Comparison of ENCODE assay signal across 36 cellular contexts in the genomic region with DNA sequence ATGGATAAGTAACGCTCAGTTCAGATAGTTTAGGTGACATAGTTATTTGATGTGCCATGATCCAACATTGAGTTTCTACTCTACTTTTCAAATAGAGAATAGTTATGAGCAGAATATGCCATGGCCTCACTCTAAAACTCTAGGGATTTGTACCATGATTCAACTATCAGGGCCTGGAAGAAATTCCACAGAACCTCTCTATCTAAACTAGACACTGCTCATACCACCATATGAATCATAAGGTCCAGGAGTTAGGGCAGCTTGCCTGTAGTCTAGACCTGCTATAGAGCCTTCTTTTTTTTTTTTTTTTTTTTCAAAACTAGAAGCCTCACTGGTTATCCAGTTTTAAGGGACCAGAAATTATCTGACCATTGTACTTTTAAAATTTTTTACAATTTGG.
"Had no signal": no experiment of that assay in that cellular context is flagged by ENCODE, and none has a peak within 500 bp of the region (broad histone marks: within the 10 kb centered on the region; RNA-seq: fewer than 3 reads in every experiment).

No MANE protein-coding gene starts in this region.

- H3K27ac ChIP-seq: ascending aorta, body of pancreas, SJCRH30, SK-N-MC, WERI-Rb-1 had no signal

- H3K4me1 Mint-ChIP-seq: activated CD4-positive, alpha-beta memory T cell treated with anti-CD3 and anti-CD28 coated beads, Interleukin-2, amount 10 ng/mL, durations not matched to agents 7 days and 5 days; activated CD8-positive, alpha-beta memory T cell treated with anti-CD3 and anti-CD28 coated beads, Interleukin-2, amount 10 ng/mL, durations not matched to agents 7 days and 5 days; activated naive CD8-positive, alpha-beta T cell treated with anti-CD3 and anti-CD28 coated beads for 36 hours had no signal

- H3K27me3 ChIP-seq: ascending aorta, body of pancreas, SJCRH30 had no signal

- H3K36me3 Mint-ChIP-seq: activated CD8-positive, alpha-beta memory T cell treated with anti-CD3 and anti-CD28 coated beads, Interleukin-2, amount 10 ng/mL, durations not matched to agents 7 days and 5 days; activated naive CD8-positive, alpha-beta T cell treated with anti-CD3 and anti-CD28 coated beads for 36 hours had no signal

- H3K4me3 ChIP-seq: ascending aorta, body of pancreas, SJCRH30, SK-N-MC had no signal

- DNase-seq: activated CD4-positive, alpha-beta memory T cell treated with anti-CD3 and anti-CD28 coated beads, Interleukin-2, amount 10 ng/mL, durations not matched to agents 7 days and 5 days; activated CD4-positive, alpha-beta T cell treated with anti-CD3 and anti-CD28 coated beads for 1 hour; activated CD4-positive, alpha-beta T cell treated with anti-CD3 and anti-CD28 coated beads for 48 hours; activated CD4-positive, CD25-positive, alpha-beta regulatory T cell; activated CD8-positive, alpha-beta memory T cell treated with anti-CD3 and anti-CD28 coated beads for 24 hours; activated CD8-positive, alpha-beta memory T cell treated with anti-CD3 and anti-CD28 coated beads, Interleukin-2, amount 10 ng/mL, durations not matched to agents 7 days and 5 days; activated CD8-positive, alpha-beta memory T cell treated with anti-CD3 and anti-CD28 coated beads, Interleukin-2, amount 50 U/mL, for 48 hours; activated effector memory CD4-positive, alpha-beta T cell treated with Interleukin-2 at 50 U/mL for 16 hours; activated naive CD4-positive, alpha-beta T cell treated with anti-CD3 and anti-CD28 coated beads, Interleukin-2, amount 50 U/mL, for 16 hours; activated naive CD8-positive, alpha-beta T cell treated with anti-CD3 and anti-CD28 coated beads for 36 hours; activated T-cell treated with anti-CD3 and anti-CD28 coated beads, Interleukin-2, amount 50 U/mL, for 48 hours; amygdala; body of pancreas; caudate nucleus; cerebellar nuclear complex; Kasumi-1; KG1; MM.1S; MV-4-11; NCI-H1092; NCI-H1436 treated with DMSO at 0.1 percent for 48 hours; NCI-H187; NCI-H2029 treated with DMSO at 0.1 percent for 48 hours; NCI-H2107; NCI-H2171; NCI-H446; NCI-H510A treated with DMSO at 0.1 percent for 48 hours; NCI-H69; NCI-H82; SHP77; SJCRH30; T1000; WERI-Rb-1 had no signal

- H3K27me3 Mint-ChIP-seq: activated CD4-positive, alpha-beta memory T cell treated with anti-CD3 and anti-CD28 coated beads, Interleukin-2, amount 10 ng/mL, durations not matched to agents 7 days and 5 days; activated CD8-positive, alpha-beta memory T cell treated with anti-CD3 and anti-CD28 coated beads, Interleukin-2, amount 10 ng/mL, durations not matched to agents 7 days and 5 days; activated naive CD8-positive, alpha-beta T cell treated with anti-CD3 and anti-CD28 coated beads for 36 hours had no signal

- H3K36me3 ChIP-seq: ascending aorta, SJCRH30, WERI-Rb-1 had no signal

- H3K9me3 ChIP-seq: ascending aorta, body of pancreas, SJCRH30 had no signal

- H3K27ac Mint-ChIP-seq: activated CD4-positive, alpha-beta memory T cell treated with anti-CD3 and anti-CD28 coated beads, Interleukin-2, amount 10 ng/mL, durations not matched to agents 7 days and 5 days; activated CD8-positive, alpha-beta memory T cell treated with anti-CD3 and anti-CD28 coated beads, Interleukin-2, amount 10 ng/mL, durations not matched to agents 7 days and 5 days; activated naive CD8-positive, alpha-beta T cell treated with anti-CD3 and anti-CD28 coated beads for 36 hours had no signal

- H3K4me3 Mint-ChIP-seq: activated CD4-positive, alpha-beta memory T cell treated with anti-CD3 and anti-CD28 coated beads, Interleukin-2, amount 10 ng/mL, durations not matched to agents 7 days and 5 days; activated CD8-positive, alpha-beta memory T cell treated with anti-CD3 and anti-CD28 coated beads, Interleukin-2, amount 10 ng/mL, durations not matched to agents 7 days and 5 days; activated naive CD8-positive, alpha-beta T cell treated with anti-CD3 and anti-CD28 coated beads for 36 hours had no signal

- H3K4me1 ChIP-seq: ascending aorta, body of pancreas, SJCRH30 had no signal

- FAIRE-seq: bronchial epithelial cell had no signal
